Comparison of ENCODE assay signal across 8 cellular contexts in the genomic region with DNA sequence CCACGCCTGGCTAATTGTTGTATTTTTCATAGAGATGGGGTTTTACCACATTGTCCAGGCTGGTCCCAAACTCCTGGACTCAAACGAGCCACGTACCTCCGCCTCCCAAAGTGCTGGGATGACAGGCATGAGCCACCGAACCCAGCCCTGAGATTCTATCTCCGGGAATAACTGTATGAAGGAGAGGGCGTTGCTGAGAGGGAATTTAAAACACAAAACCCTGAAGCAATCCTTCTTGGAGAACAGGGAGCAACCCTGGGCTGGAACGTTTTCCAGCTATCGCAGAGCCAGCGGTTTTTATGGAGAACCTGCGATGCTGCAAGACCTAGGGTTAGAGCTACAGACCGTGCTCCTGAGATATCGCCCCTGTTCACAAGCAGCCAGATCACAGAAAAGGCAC.
"Had no signal": no experiment of that assay in that cellular context is flagged by ENCODE, and none has a peak within 500 bp of the region (broad histone marks: within the 10 kb centered on the region; RNA-seq: fewer than 3 reads in every experiment).

No MANE protein-coding gene starts in this region.

- H3K27ac ChIP-seq: GM23248 had no signal

- H3K36me3 ChIP-seq: HAP-1 had no signal

- H3K9me3 Mint-ChIP-seq: HFFc6 had no signal

- H3K9me3 ChIP-seq: HAP-1 had no signal

- ATAC-seq: HCT116, K562 had no signal

- H3K4me3 ChIP-seq: GM23248, HAP-1, K562 had no signal

- H3K9ac ChIP-seq: GM23248 had no signal

- H2AFZ ChIP-seq: GM23248 had no signal

- H3K27ac Mint-ChIP-seq: HFFc6 had no signal

- DNase-seq: GM23248, GOT3, H7, HFFc6, IMR-90 had no signal

- H3K4me3 Mint-ChIP-seq: HFFc6 had no signal
